ENCODE assay signal across 21 cellular contexts in the genomic region with DNA sequence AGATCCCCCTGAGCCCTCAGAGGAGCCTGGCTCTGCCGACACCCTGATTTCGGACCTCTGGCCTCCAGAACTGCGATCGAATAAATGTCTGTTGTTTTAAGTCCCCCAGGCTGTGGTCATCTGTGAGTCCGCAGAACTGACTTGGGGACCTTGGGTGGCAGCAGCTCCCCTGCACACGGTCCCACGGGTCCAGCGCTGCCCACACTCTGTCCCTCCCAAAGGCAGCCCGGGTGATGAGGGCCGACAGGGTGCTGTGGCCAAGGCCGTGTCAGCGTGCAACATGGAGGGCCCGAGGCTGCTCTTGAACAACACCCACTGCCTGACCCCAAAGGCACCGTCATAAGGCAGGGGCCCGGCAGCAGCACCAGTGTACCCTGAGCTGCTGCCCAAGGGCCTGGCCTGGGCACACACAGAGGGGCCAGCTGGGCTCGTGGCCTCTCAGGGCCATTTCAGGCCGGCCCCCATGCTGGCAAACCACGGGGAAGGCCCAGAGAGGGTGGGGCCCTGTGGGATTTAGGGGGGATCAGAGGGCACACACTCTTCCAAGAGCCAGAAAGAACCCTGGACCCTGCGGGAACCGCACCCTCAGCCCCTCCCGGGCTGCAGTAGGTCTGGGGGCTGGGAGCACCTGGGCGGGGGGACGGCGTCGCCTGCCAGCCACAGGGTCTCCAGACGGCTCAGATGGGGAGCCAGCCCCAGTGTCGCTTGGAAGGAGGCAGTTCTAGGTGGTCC.
A peak's percentile ranks its signal among the peaks of the same experiment; 100 is the strongest.
DNase-seq lines count a peak whose midpoint lies in the region; ATAC-seq and TF ChIP-seq lines count a peak whose summit lies in the region.
"Had no signal": no experiment of that assay in that cellular context is flagged by ENCODE, and none has a peak within 500 bp of the region (broad histone marks: within the 10 kb centered on the region; RNA-seq: fewer than 3 reads in every experiment).

No MANE protein-coding gene starts in this region.

- CTCF ChIA-PET in WTC11 (lab: Charles Lee), result interaction anchor here (0.9 to 5.2 kb wide), 19 partner anchors 166 to 742 kb away, joined by 3 to 44 read pairs (median 4); no protein-coding TSS in a partner anchor

- no peak overlapping the region for H4K8ac ChIP-seq in neuronal stem cell (ENCODE audit: low read depth, low read length)

- H3K9ac ChIP-seq in endodermal cell (ENCODE audit: extremely low read depth, low read length, poor library complexity, severe bottlenecking) (no peak overlapping the region), neuronal stem cell (ENCODE audit: low read depth, low read length, poor library complexity) (no peak overlapping the region)

- H3K4me3 ChIP-seq in endodermal cell (ENCODE audit: low read length) (no peak overlapping the region), neuronal stem cell (ENCODE audit: low read length in 2 of 2) (no peak overlapping the region)

- peak overlapping the region; percentile 51 for H3K23ac ChIP-seq in neuronal stem cell (ENCODE audit: low read depth, low read length, poor library complexity)

- ATAC-seq in stimulated activated effector memory CD8-positive, alpha-beta T cell treated with anti-CD3 and anti-CD28 coated beads, Interleukin-12 subunit alpha, Interleukin-12 subunit beta, amount 100 ng/mL, for 72 hours, result no peak
- ATAC-seq in WTC11, result no peak
- no peak for ATAC-seq in GM18867 (IDR thresholded peaks at IDR 0.05; ENCODE audit: unreplicated experiment)

- TF ChIP-seq CTCF in endodermal cell (conservative IDR thresholded peaks at IDR 0.05) (no peak), WTC11 (IDR thresholded peaks at IDR 0.05) (no peak)

- 87 to 91% methylated on average over 23 to 27 of the region's 27 CpGs for WGBS in endodermal cell (ENCODE audit: insufficient coverage in 1 of 2, insufficient read length in 1 of 2), 2 experiments
- no CpG with 5 or more reads among the region's 27 CpGs for WGBS in neuronal stem cell (ENCODE audit: extremely low coverage in 2 of 2, insufficient read length in 2 of 2, insufficient replicate concordance in 1 of 2), 2 donors

- H3K4me1 Mint-ChIP-seq in endodermal cell (peaks cover 6% of the 10 kb centered on the region), WTC11 (peaks cover 2% of the 10 kb centered on the region; the same call in 1 of the 2 replicates)
- H3K4me1 Mint-ChIP-seq in stimulated activated effector memory CD8-positive, alpha-beta T cell treated with anti-CD3 and anti-CD28 coated beads, Interleukin-12 subunit alpha, Interleukin-12 subunit beta, amount 100 ng/mL, for 72 hours, result peaks cover 7% of the 10 kb centered on the region

- H3K27me3 ChIP-seq in endodermal cell (ENCODE audit: control insufficient read depth, insufficient read depth, low read length, poor library complexity, severe bottlenecking), result peaks cover 3% of the 10 kb centered on the region
- peaks cover 0 to 12% (median 2%) of the 10 kb centered on the region in 3 experiments for H3K27me3 ChIP-seq in neuronal stem cell (ENCODE audit: control insufficient read depth in 3 of 3, insufficient read depth in 3 of 3, low read depth in 1 of 3, low read length in 3 of 3)
- H3K27me3 ChIP-seq: BE2C had no signal

- H3K27ac ChIP-seq in endodermal cell (ENCODE audit: low read depth, low read length), result no peak overlapping the region
- H3K27ac ChIP-seq in neuronal stem cell (replicated peaks; ENCODE audit: low read length), result no peak overlapping the region
- H3K27ac ChIP-seq: HL-60 had no signal

- H2BK12ac ChIP-seq in neuronal stem cell (ENCODE audit: low read length), result peak overlapping the region; percentile 99

- H3K4me2 ChIP-seq in neuronal stem cell (ENCODE audit: insufficient read depth, low read length, poor library complexity, severe bottlenecking), result no peak overlapping the region

- H2BK120ac ChIP-seq in neuronal stem cell (ENCODE audit: low read depth, low read length), result no peak overlapping the region

- H4K91ac ChIP-seq in neuronal stem cell (ENCODE audit: low read depth, low read length, poor library complexity), result no peak overlapping the region

- DNase-seq in RPMI8226 (peak; percentile 1), endodermal cell (peak; percentile 40), neuronal stem cell (ENCODE audit: low spot score) (no peak), globus pallidus (ENCODE audit: low spot score) (no peak), WTC11 (ENCODE audit: low spot score) (no peak), KBM-7 (no peak)
- no peak for DNase-seq in stimulated activated effector memory CD8-positive, alpha-beta T cell treated with anti-CD3 and anti-CD28 coated beads, Interleukin-12 subunit alpha, Interleukin-12 subunit beta, amount 100 ng/mL, for 72 hours (ENCODE audit: low spot score in 2 of 2)
- DNase-seq: ACHN; BE2C; C1 segment of cervical spinal cord; Caco-2; CD4-positive, CD25-positive, alpha-beta regulatory T cell; DMS153; DMS79; GDM1; HCEC 1CT; HFFc6; KG1 had no signal

- H2BK15ac ChIP-seq in neuronal stem cell (ENCODE audit: low read length), result peak overlapping the region; percentile 82

- no peaks in the 10 kb centered on the region for H3K36me3 Mint-ChIP-seq in endodermal cell (ENCODE audit: low read depth)
- H3K36me3 Mint-ChIP-seq in stimulated activated effector memory CD8-positive, alpha-beta T cell treated with anti-CD3 and anti-CD28 coated beads, Interleukin-12 subunit alpha, Interleukin-12 subunit beta, amount 100 ng/mL, for 72 hours, result no peaks in the 10 kb centered on the region
- H3K36me3 Mint-ChIP-seq in WTC11, result no peaks in the 10 kb centered on the region
- H3K36me3 Mint-ChIP-seq: CD4-positive, CD25-positive, alpha-beta regulatory T cell; IgD-negative memory B cell had no signal

- H3K27me3 Mint-ChIP-seq in endodermal cell (ENCODE audit: insufficient read depth), result peaks cover 60% of the 10 kb centered on the region
- H3K27me3 Mint-ChIP-seq in WTC11 (ENCODE audit: low read depth), result peaks cover 79% of the 10 kb centered on the region

- H3K4me1 ChIP-seq in endodermal cell (ENCODE audit: control insufficient read depth, insufficient read depth, low read length) (peaks cover 4% of the 10 kb centered on the region), neuronal stem cell (ENCODE audit: control insufficient read depth in 2 of 2, insufficient read depth in 1 of 2, low read depth in 1 of 2, low read length in 2 of 2) (peaks cover 20 to 28% of the 10 kb centered on the region in 2 donors)
- H3K4me1 ChIP-seq: BE2C had no signal

- H3K9me3 ChIP-seq in endodermal cell (ENCODE audit: control insufficient read depth, low read length), result no peaks in the 10 kb centered on the region
- H3K9me3 ChIP-seq in neuronal stem cell (replicated peaks in 1 of 2; ENCODE audit: control insufficient read depth in 2 of 2, insufficient read depth in 1 of 2, low read depth in 1 of 2, low read length in 2 of 2), result peaks cover 0 to under 1% of the 10 kb centered on the region in 2 donors
- H3K9me3 ChIP-seq: BE2C, Caco-2 had no signal

- peaks cover 2% of the 10 kb centered on the region for H3K79me1 ChIP-seq in neuronal stem cell (ENCODE audit: low read depth, low read length)

- H3K14ac ChIP-seq in neuronal stem cell (ENCODE audit: low read length), result no peak overlapping the region

- H3K27ac Mint-ChIP-seq in endodermal cell, result no peak overlapping the region
- peak overlapping the region; percentile 32 for H3K27ac Mint-ChIP-seq in stimulated activated effector memory CD8-positive, alpha-beta T cell treated with anti-CD3 and anti-CD28 coated beads, Interleukin-12 subunit alpha, Interleukin-12 subunit beta, amount 100 ng/mL, for 72 hours
- no peak overlapping the region for H3K27ac Mint-ChIP-seq in WTC11
- H3K27ac Mint-ChIP-seq: CD4-positive, CD25-positive, alpha-beta regulatory T cell; HFFc6; IgD-negative memory B cell had no signal

- no peak overlapping the region for H2AFZ ChIP-seq in neuronal stem cell (ENCODE audit: low read length)

- H3K18ac ChIP-seq in neuronal stem cell (ENCODE audit: low read length), result peak overlapping the region; percentile 71

- H2BK5ac ChIP-seq in neuronal stem cell (ENCODE audit: low read length), result peak overlapping the region; percentile 75

- H3K4me3 Mint-ChIP-seq in endodermal cell (no peak overlapping the region), WTC11 (no peak overlapping the region)
- H3K4me3 Mint-ChIP-seq in stimulated activated effector memory CD8-positive, alpha-beta T cell treated with anti-CD3 and anti-CD28 coated beads, Interleukin-12 subunit alpha, Interleukin-12 subunit beta, amount 100 ng/mL, for 72 hours, result no peak overlapping the region
- H3K4me3 Mint-ChIP-seq: CD4-positive, CD25-positive, alpha-beta regulatory T cell; HFFc6; IgD-negative memory B cell had no signal

- POLR2A ChIA-PET in WTC11 (lab: Charles Lee), result no interaction called here

- H3K36me3 ChIP-seq in endodermal cell (ENCODE audit: control insufficient read depth, insufficient read depth, low read length) (no peaks in the 10 kb centered on the region), neuronal stem cell (replicated peaks in 1 of 2; ENCODE audit: control insufficient read depth in 2 of 2, insufficient read depth in 2 of 2, low read length in 2 of 2) (peaks cover 0 to under 1% of the 10 kb centered on the region in 2 donors)
- H3K36me3 ChIP-seq: BE2C had no signal

- in situ Hi-C loops in KBM-7 (cut with MboI; ENCODE audit: low pct_unique_long_range_greater_than_20kb, low sequenced_read_pairs), result loop anchor here (25.0 kb wide), 1 partner anchor 1213 kb away; a partner anchor contains a TSS

- H2AK5ac ChIP-seq in neuronal stem cell (ENCODE audit: low read depth, low read length), result peak overlapping the region; percentile 4

- peak overlapping the region; percentile 55 for H3K4ac ChIP-seq in neuronal stem cell (ENCODE audit: low read length)

- H3K9me3 Mint-ChIP-seq in endodermal cell (no peaks in the 10 kb centered on the region), WTC11 (no peaks in the 10 kb centered on the region)
- no peaks in the 10 kb centered on the region for H3K9me3 Mint-ChIP-seq in stimulated activated effector memory CD8-positive, alpha-beta T cell treated with anti-CD3 and anti-CD28 coated beads, Interleukin-12 subunit alpha, Interleukin-12 subunit beta, amount 100 ng/mL, for 72 hours
- H3K9me3 Mint-ChIP-seq: HFFc6, IgD-negative memory B cell had no signal

Comparison
In these comparisons a context has a peak if more than half of its experiments do, and no peak if none do; other contexts are left out.
1. DNase-seq: peak in RPMI8226 (single experiment) and endodermal cell (single experiment); none in neuronal stem cell (single experiment), stimulated activated effector memory CD8-positive, alpha-beta T cell treated with anti-CD3 and anti-CD28 coated beads, Interleukin-12 subunit alpha, Interleukin-12 subunit beta, amount 100 ng/mL, for 72 hours (0 of 2), globus pallidus (single experiment), WTC11 (single experiment) and KBM-7 (single experiment).